1 cellular context compared by ENCODE assay signal in the genomic region with DNA sequence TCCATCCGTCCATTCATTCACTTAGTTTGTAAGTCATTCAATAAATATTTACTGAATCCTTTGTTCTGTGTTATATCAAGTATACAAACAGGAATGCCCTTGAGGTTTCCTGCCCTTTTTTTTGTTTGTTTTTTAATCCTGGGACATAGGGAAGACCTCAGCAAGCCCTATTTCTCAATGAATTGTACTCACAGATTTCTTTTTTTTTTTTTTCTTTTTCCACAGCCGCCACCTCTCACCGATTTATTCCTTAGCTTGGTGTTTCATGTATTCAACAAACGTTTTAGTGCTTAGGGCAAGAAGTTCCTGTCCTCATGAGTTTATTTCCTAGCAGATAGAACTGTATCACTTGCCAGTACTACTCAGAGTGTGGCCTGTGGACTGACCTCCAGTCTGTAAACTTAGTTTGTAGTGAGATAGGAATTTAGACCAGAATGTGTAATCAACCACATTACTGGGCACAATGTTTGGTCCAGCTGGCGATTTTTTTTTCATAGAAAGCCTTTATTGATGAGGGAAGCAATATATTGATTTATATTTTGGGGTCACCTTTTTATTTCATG.
A peak's percentile ranks its signal among the peaks of the same experiment; 100 is the strongest.
TF ChIP-seq lines count a peak whose summit lies in the region.

No MANE protein-coding gene starts in this region.

TF ChIP-seq in IMR-90, 13 proteins besides CTCF, POLR2A, EP300 and RAD21 (continued from another document):
- peak; percentile 50 for TF ChIP-seq MAFK (IDR thresholded peaks at IDR 0.05; ENCODE audit: low read depth, low read length)
- no peak for TF ChIP-seq SMC3 (IDR thresholded peaks at IDR 0.05; ENCODE audit: low read depth, low read length)
